In genomic region chr5:134503088-134503936, GRCh38 we compare ENCODE assay signal across 8 cellular contexts. TPM values are rescaled to one million over a fixed set of nuclear protein-coding genes. Genes with fewer than 3 reads are reported as not detected.
DNase-seq lines count a peak whose midpoint lies in the region; ATAC-seq and TF ChIP-seq lines count a peak whose summit lies in the region.

No MANE protein-coding gene starts in this region.

- no peaks in the 10 kb centered on the region for H3K79me2 ChIP-seq in OCI-LY7 (ENCODE audit: insufficient read depth, low read depth, low read length)

- no peaks in the 10 kb centered on the region for H3K9me2 ChIP-seq in OCI-LY7 (ENCODE audit: insufficient read depth, low read length)

- in situ Hi-C loops in GM13977 (cut with MboI; ENCODE audit: low pct_unique_long_range_greater_than_20kb, low sequenced_read_pairs, unreplicated experiment) = no loop called here

- H3K27me3 ChIP-seq in prostate gland (replicated peaks; ENCODE audit: insufficient read depth) = no peaks in the 10 kb centered on the region

- no peaks in the 10 kb centered on the region for H3K9me3 ChIP-seq in OCI-LY7 (ENCODE audit: low read length)
- no peaks in the 10 kb centered on the region for H3K9me3 ChIP-seq in prostate gland

- no peak overlapping the region for H3K4me2 ChIP-seq in OCI-LY7 (ENCODE audit: low read length)

- peak; percentile 32 for TF ChIP-seq POLR2A in prostate gland (IDR thresholded peaks at IDR 0.05)

- H3K27ac ChIP-seq in OCI-LY7 (ENCODE audit: low read depth, low read length, poor library complexity, severe bottlenecking) (no peak overlapping the region), prostate gland (peak overlapping the region; percentile 31 to 42)

- peak; percentile 65 for DNase-seq in GM13977 (ENCODE audit: low spot score)
- DNase-seq in OCI-LY7 (ENCODE audit: low spot score) = no peak
- DNase-seq in activated T-cell treated with anti-CD3 and anti-CD28 coated beads, Interleukin-2, amount 50 U/mL, for 48 hours = peak; percentile 82 to 86
- peak; percentile 98 for DNase-seq in fibroblast of the aortic adventitia (ENCODE audit: low read depth)
- DNase-seq in prostate gland (ENCODE audit: low spot score) = no peak
- DNase-seq in ureter (ENCODE audit: low spot score) = peak; percentile 75
- DNase-seq in COR-L47 (lab: John Stamatoyannopoulos, UW) = no peak

- no peak for TF ChIP-seq CTCF in GM13977 (IDR thresholded peaks at IDR 0.05; ENCODE audit: extremely low read depth, insufficient read depth, missing control alignments)
- no peak for TF ChIP-seq CTCF in OCI-LY7 (conservative IDR thresholded peaks at IDR 0.05; ENCODE audit: low read length)
- TF ChIP-seq CTCF in fibroblast of the aortic adventitia (IDR thresholded peaks at IDR 0.05; ENCODE audit: insufficient read depth, low read length) = no peak
- TF ChIP-seq CTCF in prostate gland (IDR thresholded peaks at IDR 0.05) = no peak

- no peak overlapping the region for H3K4me3 ChIP-seq in OCI-LY7 (ENCODE audit: low read depth, low read length, poor library complexity, severe bottlenecking)
- no peak overlapping the region for H3K4me3 ChIP-seq in fibroblast of the aortic adventitia (ENCODE audit: low read depth, low read length)
- H3K4me3 ChIP-seq in prostate gland = no peak overlapping the region

- CTCF ChIA-PET in OCI-LY7 (lab: Charles Lee; ENCODE audit: unreplicated experiment) = interaction anchor here (0.5 kb wide), 1 partner anchor 55 kb away, joined by 3 read pairs; no protein-coding TSS in a partner anchor

- H3K4me1 ChIP-seq in OCI-LY7 (ENCODE audit: insufficient read depth, low read length, poor library complexity, severe bottlenecking) (peaks cover 11% of the 10 kb centered on the region), prostate gland (replicated peaks) (no peaks in the 10 kb centered on the region)

- POLR2A ChIA-PET in OCI-LY7 (lab: Charles Lee) = interaction anchor here (0.6 to 1.5 kb wide), 4 partner anchors 13 to 292 kb away, joined by 3 to 5 read pairs (median 3); no protein-coding TSS in a partner anchor

- no peaks in the 10 kb centered on the region for H3K36me3 ChIP-seq in OCI-LY7 (ENCODE audit: insufficient read depth, low read length)
- no peaks in the 10 kb centered on the region for H3K36me3 ChIP-seq in prostate gland

- peak overlapping the region; percentile 36 for H2AFZ ChIP-seq in OCI-LY7 (ENCODE audit: low read length)

- WGBS in prostate gland = 64% methylated on average over 11 of the region's 11 CpGs

- no TSS peak for BruUV-seq in OCI-LY7 (replicated peaks; lab: Mats Ljungman, UMichigan)

- peak; percentile 70 for ATAC-seq in HG02885 (IDR thresholded peaks at IDR 0.05; ENCODE audit: poor library complexity, unreplicated experiment)

- intact Hi-C loops in OCI-LY7 (cut with micrococcal nuclease; ENCODE audit: unreplicated experiment) (no loop called here), prostate gland (cut with DNase I) (no loop called here)

- no peaks in the 10 kb centered on the region for H4K20me1 ChIP-seq in OCI-LY7 (ENCODE audit: insufficient read depth, low read length)

RNA-seq across cellular contexts. Expression of gene JADE2, which starts 22.2 kb away (rescaled TPM):
- total RNA-seq in OCI-LY7 (2014; rRNA removed; shearing (Covaris generic)) = 32.3 and 37.6 TPM in 2 replicates
- total RNA-seq in OCI-LY7 (2022) (67.0 and 70.5 TPM in 2 replicates), fibroblast of the aortic adventitia (ENCODE audit: low replicate concordance) (28.0 and 38.8 TPM in 2 replicates), prostate gland (10 to 100 TPM; 63.4 to 87.1 TPM), ureter (68.7 TPM)

Comparison
In these comparisons a context has a peak if more than half of its experiments do, and no peak if none do; other contexts are left out.
1. DNase-seq: peak in GM13977 (single experiment), activated T-cell treated with anti-CD3 and anti-CD28 coated beads, Interleukin-2, amount 50 U/mL, for 48 hours (2 of 2), fibroblast of the aortic adventitia (single experiment) and ureter (single experiment); none in OCI-LY7 (single experiment), prostate gland (single experiment) and COR-L47 (single experiment).